Comparison of ENCODE assay signal across 1 cellular context in the genomic region with DNA sequence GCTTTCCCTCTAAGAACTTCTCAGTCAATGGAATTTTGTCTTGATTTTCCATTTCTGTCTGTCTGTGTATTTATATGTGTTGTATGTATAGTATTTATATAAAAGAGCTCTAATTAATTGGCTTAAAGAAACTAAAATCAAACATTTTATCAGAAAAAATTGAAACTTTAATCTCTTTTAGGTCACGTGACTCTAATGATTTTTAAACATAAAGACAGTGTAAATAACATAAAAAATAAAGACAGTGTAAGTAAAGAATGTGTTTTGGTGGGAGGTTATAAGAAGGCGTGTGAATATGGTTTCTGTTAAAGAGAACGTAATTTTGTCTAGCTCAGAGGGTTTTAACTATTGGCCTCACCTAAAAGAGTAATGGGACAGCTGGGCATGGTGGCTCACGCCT.
TF ChIP-seq lines count a peak whose summit lies in the region.

No MANE protein-coding gene starts in this region.

TF ChIP-seq in GM12878, 131 proteins besides CTCF, POLR2A, EP300 and RAD21:
- TF ChIP-seq ZNF207 (IDR thresholded peaks at IDR 0.05; ENCODE audit: borderline replicate concordance), result no peak
- TF ChIP-seq ZNF274 (IDR thresholded peaks at IDR 0.05; ENCODE audit: insufficient read depth, insufficient read length), result no peak
- TF ChIP-seq BMI1 (IDR thresholded peaks at IDR 0.05; ENCODE audit: borderline replicate concordance), result no peak
- TF ChIP-seq DPF2 (IDR thresholded peaks at IDR 0.05), result no peak
- peak; percentile 83 for TF ChIP-seq RAD51 (IDR thresholded peaks at IDR 0.05)
- no peak for TF ChIP-seq PBX3 (IDR thresholded peaks at IDR 0.05; ENCODE audit: insufficient replicate concordance, low read depth, low read length)
